28 cellular contexts compared by ENCODE assay signal in genomic region chr20:23587631-23588030, GRCh38. TPM values are rescaled to one million over a fixed set of nuclear protein-coding genes. Genes with fewer than 3 reads are reported as not detected.
"Had no signal": no experiment of that assay in that cellular context is flagged by ENCODE, and none has a peak within 500 bp of the region (broad histone marks: within the 10 kb centered on the region; RNA-seq: fewer than 3 reads in every experiment).

No MANE protein-coding gene starts in this region.

- H3K9ac ChIP-seq: parathyroid adenoma had no signal

- H3K4me3 Mint-ChIP-seq: natural killer cell; stimulated activated effector memory CD8-positive, alpha-beta T cell treated with anti-CD3 and anti-CD28 coated beads, Interleukin-12 subunit alpha, Interleukin-12 subunit beta, amount 100 ng/mL, for 72 hours had no signal

- H3K9me3 ChIP-seq: heart right ventricle, prostate gland, right atrium auricular region, sigmoid colon, thoracic aorta, tibial nerve, upper lobe of left lung had no signal

- H3K27me3 ChIP-seq: foreskin keratinocyte, right atrium auricular region, sigmoid colon, tibial nerve, upper lobe of left lung had no signal

- H3K9me3 Mint-ChIP-seq: natural killer cell; stimulated activated effector memory CD8-positive, alpha-beta T cell treated with anti-CD3 and anti-CD28 coated beads, Interleukin-12 subunit alpha, Interleukin-12 subunit beta, amount 100 ng/mL, for 72 hours had no signal

- H3K36me3 Mint-ChIP-seq: natural killer cell; stimulated activated effector memory CD8-positive, alpha-beta T cell treated with anti-CD3 and anti-CD28 coated beads, Interleukin-12 subunit alpha, Interleukin-12 subunit beta, amount 100 ng/mL, for 72 hours had no signal

- H3K4me1 Mint-ChIP-seq: stimulated activated effector memory CD8-positive, alpha-beta T cell treated with anti-CD3 and anti-CD28 coated beads, Interleukin-12 subunit alpha, Interleukin-12 subunit beta, amount 100 ng/mL, for 72 hours had no signal

- H3K27ac ChIP-seq: dorsolateral prefrontal cortex, foreskin keratinocyte, heart right ventricle, parathyroid adenoma, prostate gland, right atrium auricular region, sigmoid colon, thoracic aorta, tibial nerve, upper lobe of left lung had no signal

- H3K79me2 ChIP-seq: parathyroid adenoma had no signal

- H3K4me1 ChIP-seq: heart right ventricle, parathyroid adenoma, right atrium auricular region, sigmoid colon, tibial nerve, upper lobe of left lung had no signal

- H2AFZ ChIP-seq: parathyroid adenoma had no signal

- H3K27ac Mint-ChIP-seq: natural killer cell; stimulated activated effector memory CD8-positive, alpha-beta T cell treated with anti-CD3 and anti-CD28 coated beads, Interleukin-12 subunit alpha, Interleukin-12 subunit beta, amount 100 ng/mL, for 72 hours had no signal

- DNase-seq: caudate nucleus; cerebellar nuclear complex; dorsolateral prefrontal cortex; effector CD4-positive, alpha-beta T cell; glutamatergic neuron; heart right ventricle; hippocampal formation; mesenchymal stem cell; midbrain; natural killer cell; sigmoid colon; stimulated activated CD4-positive, alpha-beta T cell treated with anti-CD3 and anti-CD28 coated beads, Interleukin-2, amount 100 ng/mL, for 24 hours; stimulated activated CD4-positive, alpha-beta T cell treated with anti-CD3 and anti-CD28 coated beads, Interleukin-4, amount 100 ng/mL, for 24 hours; stimulated activated naive CD4-positive, alpha-beta T cell treated with Interleukin-2 at 50 U/mL for 16 hours had no signal

- H3K4me3 ChIP-seq: dorsolateral prefrontal cortex, heart right ventricle, prostate gland, right atrium auricular region, sigmoid colon, thoracic aorta, tibial nerve, upper lobe of left lung had no signal

- H3K36me3 ChIP-seq: heart right ventricle, prostate gland, right atrium auricular region, sigmoid colon, thoracic aorta, tibial nerve, upper lobe of left lung had no signal

RNA-seq across cellular contexts. Expression of gene CST9, which starts 18.1 kb away (rescaled TPM):
- total RNA-seq: esophagus mucosa, fibroblast of lung, foreskin keratinocyte, heart right ventricle, liver, natural killer cell, osteoblast, prostate gland, right atrium auricular region, sigmoid colon, skeletal muscle tissue, thoracic aorta, upper lobe of left lung had no signal

RNA-seq across cellular contexts. Expression of gene CST9L, which starts 19.3 kb away (rescaled TPM):
- total RNA-seq: dorsolateral prefrontal cortex, esophagus mucosa, fibroblast of lung, foreskin keratinocyte, heart right ventricle, liver, lung microvascular endothelial cell, natural killer cell, osteoblast, right atrium auricular region, sigmoid colon, skeletal muscle tissue, thoracic aorta, tibial nerve, upper lobe of left lung had no signal
